In the genomic region with DNA sequence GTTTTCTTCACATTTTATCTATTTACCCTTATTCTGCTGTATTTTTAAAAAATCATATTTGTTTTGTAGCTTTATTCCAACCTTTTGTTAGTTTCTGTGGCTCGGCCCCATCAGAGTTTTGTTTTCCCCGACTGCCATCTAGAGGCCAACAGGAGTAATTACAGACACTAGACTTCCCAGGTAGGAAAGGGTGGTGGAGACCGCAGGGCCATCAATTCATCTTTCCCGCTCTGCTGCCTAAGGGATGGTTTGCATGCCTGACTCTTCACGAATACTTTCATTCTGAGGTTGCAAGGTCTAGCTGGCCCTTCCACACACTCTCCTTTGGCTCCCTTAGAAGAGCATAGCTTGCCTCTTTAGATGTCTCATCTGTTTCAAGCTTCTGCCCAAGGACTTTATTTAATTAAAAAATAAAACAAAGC, we compare ENCODE assay signal across 7 cellular contexts. TPM values are rescaled to one million over a fixed set of nuclear protein-coding genes. Genes with fewer than 3 reads are reported as not detected.
DNase-seq lines count a peak whose midpoint lies in the region; ATAC-seq and TF ChIP-seq lines count a peak whose summit lies in the region.

No MANE protein-coding gene starts in this region.

- H3K79me2 ChIP-seq in DOHH2 (ENCODE audit: control insufficient read depth, low read length) (no peaks in the 10 kb centered on the region), hepatocyte (no peaks in the 10 kb centered on the region), smooth muscle cell (ENCODE audit: low read depth) (no peaks in the 10 kb centered on the region)

- no peak overlapping the region for H3K27ac ChIP-seq in DOHH2 (ENCODE audit: low read depth, low read length)
- no peak overlapping the region for H3K27ac ChIP-seq in ascending aorta
- no peak overlapping the region for H3K27ac ChIP-seq in hepatocyte
- H3K27ac ChIP-seq in smooth muscle cell (ENCODE audit: low read depth), result no peak overlapping the region

- no peaks in the 10 kb centered on the region for H3K9me2 ChIP-seq in DOHH2 (replicated peaks; ENCODE audit: control insufficient read depth, low read length)
- H3K9me2 ChIP-seq in hepatocyte (replicated peaks; ENCODE audit: insufficient read depth), result no peaks in the 10 kb centered on the region

- H3K27me3 ChIP-seq in DOHH2 (ENCODE audit: control insufficient read depth, low read length) (0 out of 2 replicates have a peak, but pooled peaks cover 3% of the 10 kb centered on the region), ascending aorta (no peaks in the 10 kb centered on the region), hepatocyte (no peaks in the 10 kb centered on the region), smooth muscle cell (ENCODE audit: low read depth) (peaks cover 9% of the 10 kb centered on the region)

- no peak for ATAC-seq in HG02981 (IDR thresholded peaks at IDR 0.05; ENCODE audit: unreplicated experiment)

- H2AFZ ChIP-seq in hepatocyte (no peak overlapping the region), smooth muscle cell (ENCODE audit: low read depth) (no peak overlapping the region)

- H4K20me1 ChIP-seq in DOHH2 (ENCODE audit: control insufficient read depth, insufficient read depth, low read depth, low read length) (no peaks in the 10 kb centered on the region), hepatocyte (ENCODE audit: insufficient read depth, poor library complexity, severe bottlenecking) (no peaks in the 10 kb centered on the region), smooth muscle cell (ENCODE audit: low read depth) (no peaks in the 10 kb centered on the region)

- no peak overlapping the region for H3K9ac ChIP-seq in smooth muscle cell (ENCODE audit: low read depth)

- H3K4me3 ChIP-seq in DOHH2 (ENCODE audit: low read length) (no peak overlapping the region), ascending aorta (no peak overlapping the region), hepatocyte (no peak overlapping the region), smooth muscle cell (no peak overlapping the region)

- H3K9me3 ChIP-seq in DOHH2 (ENCODE audit: control insufficient read depth, insufficient read depth, low read length) (no peaks in the 10 kb centered on the region), ascending aorta (no peaks in the 10 kb centered on the region), hepatocyte (ENCODE audit: low read depth) (no peaks in the 10 kb centered on the region), smooth muscle cell (replicated peaks; ENCODE audit: low read depth) (no peaks in the 10 kb centered on the region)

- 2% methylated on average over 5 of the region's 5 CpGs for WGBS in hepatocyte (ENCODE audit: low lambda C conversion rate, missing lambda C conversion rate)
- 3% methylated on average over 5 of the region's 5 CpGs for WGBS in smooth muscle cell (ENCODE audit: low lambda C conversion rate)

- intact Hi-C loops in ascending aorta (cut with DNase I), result loop anchor here (1.0 to 5.0 kb wide), 3 partner anchors 56 to 199 kb away; no protein-coding TSS in a partner anchor

- H3K4me2 ChIP-seq in DOHH2 (ENCODE audit: low read length), result no peak overlapping the region
- H3K4me2 ChIP-seq in hepatocyte, result no peak overlapping the region
- no peak overlapping the region for H3K4me2 ChIP-seq in smooth muscle cell

- TF ChIP-seq CTCF in DOHH2 (IDR thresholded peaks at IDR 0.05; ENCODE audit: low read depth, low read length, poor library complexity, severe bottlenecking) (peak; percentile 72), ascending aorta (IDR thresholded peaks at IDR 0.05) (peak; percentile 79 to 83 (median 79)), hepatocyte (IDR thresholded peaks at IDR 0.05; ENCODE audit: poor library complexity) (peak; percentile 78), smooth muscle cell (IDR thresholded peaks at IDR 0.05; ENCODE audit: borderline replicate concordance, insufficient read depth, poor library complexity, severe bottlenecking) (peak; percentile 69)

- DNase-seq in HT1080 (ENCODE audit: low read depth) (peak; percentile 33), SK-N-DZ (ENCODE audit: low spot score) (peak; percentile 34), ascending aorta (ENCODE audit: low spot score in 2 of 2) (no peak), hepatocyte (ENCODE audit: low spot score) (peak; percentile 72), smooth muscle cell (lab: John Stamatoyannopoulos, UW; ENCODE audit: unreplicated experiment) (no peak)

- H3K4me1 ChIP-seq in DOHH2 (ENCODE audit: control insufficient read depth, low read length) (peaks cover 11% of the 10 kb centered on the region), ascending aorta (no peaks in the 10 kb centered on the region), hepatocyte (ENCODE audit: insufficient read depth) (peaks cover under 1% of the 10 kb centered on the region), smooth muscle cell (ENCODE audit: low read depth) (no peaks in the 10 kb centered on the region)

- H3F3A ChIP-seq in DOHH2 (ENCODE audit: control insufficient read depth, insufficient read depth), result no peaks in the 10 kb centered on the region
- H3F3A ChIP-seq in smooth muscle cell (ENCODE audit: low read depth), result no peaks in the 10 kb centered on the region

- no peaks in the 10 kb centered on the region for H3K36me3 ChIP-seq in DOHH2 (ENCODE audit: control insufficient read depth, low read length)
- no peaks in the 10 kb centered on the region for H3K36me3 ChIP-seq in ascending aorta
- H3K36me3 ChIP-seq in hepatocyte (replicated peaks; ENCODE audit: insufficient read depth, low read depth), result no peaks in the 10 kb centered on the region
- H3K36me3 ChIP-seq in smooth muscle cell (ENCODE audit: low read depth), result no peaks in the 10 kb centered on the region

RNA-seq across cellular contexts. Expression of a gene that starts 38.3 kb away (rescaled TPM):
- total RNA-seq in HT1080 (2014; rRNA removed; shearing (Covaris generic)), result not detected in 2 replicates
- polyA plus RNA-seq in HT1080 (2015; cell fraction: cytosol; rRNA removed), result not detected in 2 replicates
- polyA plus RNA-seq in HT1080 (2015; cell fraction: nucleus; rRNA removed), result not detected in 2 replicates
- polyA plus RNA-seq in SK-N-DZ (2014; cell fraction: cytosol; rRNA removed), result not detected in 2 replicates
- polyA plus RNA-seq in SK-N-DZ (2014; cell fraction: nucleus; rRNA removed), result not detected in 2 replicates
- total RNA-seq in ascending aorta (not detected), hepatocyte (not detected in 2 replicates), smooth muscle cell (not detected in 2 replicates)
- polyA plus RNA-seq in hepatocyte (not detected in 2 replicates), smooth muscle cell (not detected in 2 replicates)

Comparison
In these comparisons a context has a peak if more than half of its experiments do, and no peak if none do; other contexts are left out.
1. DNase-seq: peak in HT1080 (single experiment), SK-N-DZ (single experiment) and hepatocyte (single experiment); none in ascending aorta (0 of 2) and smooth muscle cell (single experiment).
2. Peak in every context shown above with its lines, with median percentiles within 50 percentile points of each other: CTCF ChIP-seq.